ENCODE assay signal across 19 cellular contexts in the genomic region with DNA sequence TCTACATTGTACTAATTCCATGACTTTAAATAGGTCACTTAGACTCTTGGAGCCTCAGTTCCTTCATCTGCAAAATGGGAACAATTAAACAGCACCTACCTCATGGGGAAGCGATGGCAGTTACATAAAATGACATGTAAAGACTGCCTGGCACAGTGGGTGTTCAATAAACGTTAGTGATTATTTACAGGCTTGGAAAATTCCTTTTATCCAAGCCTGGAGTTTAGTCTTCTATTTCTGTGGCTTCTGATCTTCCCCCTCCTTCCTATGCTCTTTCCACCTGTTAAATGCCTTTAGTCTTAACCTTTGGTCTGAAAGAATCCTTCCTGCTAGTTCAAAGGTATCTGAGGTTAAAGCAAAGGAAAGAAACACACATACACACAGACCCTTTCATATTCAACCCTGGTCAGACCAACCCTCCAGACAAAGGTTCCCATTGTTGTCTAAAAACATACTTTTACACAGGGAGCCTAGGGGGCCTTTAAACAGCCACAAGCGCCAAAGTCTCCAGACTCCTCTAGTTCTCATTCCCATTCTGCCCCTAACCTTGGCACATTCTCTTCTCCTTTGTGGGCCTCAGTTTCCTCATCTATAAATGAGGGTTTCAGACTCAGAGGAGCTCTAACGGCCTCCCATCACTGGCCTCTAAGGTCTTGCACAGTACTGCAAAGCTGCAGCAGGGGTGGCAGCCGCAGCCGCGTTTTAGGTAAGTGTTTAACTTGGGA. TPM values are rescaled to one million over a fixed set of nuclear protein-coding genes. Genes with fewer than 3 reads are reported as not detected.
A peak's percentile ranks its signal among the peaks of the same experiment; 100 is the strongest.
DNase-seq lines count a peak whose midpoint lies in the region; ATAC-seq and TF ChIP-seq lines count a peak whose summit lies in the region.
"Had no signal": no experiment of that assay in that cellular context is flagged by ENCODE, and none has a peak within 500 bp of the region (broad histone marks: within the 10 kb centered on the region; RNA-seq: fewer than 3 reads in every experiment).

No MANE protein-coding gene starts in this region.

- DNase-seq in ELF-1 (ENCODE audit: low read depth, low spot score) (peak; percentile 38), ascending aorta (ENCODE audit: low spot score in 2 of 2) (no peak), mesendoderm (no peak), sigmoid colon (no peak), pons (ENCODE audit: low spot score) (no peak), NCI-H187 (lab: John Stamatoyannopoulos, UW) (no peak)
- DNase-seq in NK-92 treated with Interleukin-12 subunit alpha and Interleukin-12 subunit beta, amount 100 ng/mL, for 24 hours (lab: John Stamatoyannopoulos, UW) = no peak
- DNase-seq: activated T-cell treated with anti-CD3 and anti-CD28 coated beads, Interleukin-2, amount 50 U/mL, for 1 hour; EL; GOT3; lower lobe of right lung; NCI-H1105 treated with DMSO at 0.1 percent for 48 hours; NCI-H446 treated with DMSO at 0.1 percent for 48 hours; occipital lobe; stimulated activated CD8-positive, alpha-beta memory T cell treated with anti-CD3 and anti-CD28 coated beads, Interleukin-4, amount 100 ng/mL, for 48 hours had no signal

- no peak overlapping the region for H3K4ac ChIP-seq in mesendoderm (ENCODE audit: low read depth, low read length)

- no peak overlapping the region for H3K4me2 ChIP-seq in mesendoderm (ENCODE audit: low read length)

- H3K56ac ChIP-seq in mesendoderm (ENCODE audit: low read length) = no peak overlapping the region

- H2BK15ac ChIP-seq in mesendoderm (replicated peaks; ENCODE audit: low read depth) = peak overlapping the region; percentile 20

- H3K36me3 ChIP-seq in ascending aorta (peaks cover 3 to 15% of the 10 kb centered on the region in 2 donors), mesendoderm (ENCODE audit: control insufficient read depth, insufficient read depth, low read length) (no peaks in the 10 kb centered on the region), sigmoid colon (no peaks in the 10 kb centered on the region)
- H3K36me3 ChIP-seq: lower lobe of right lung had no signal

- peak overlapping the region; percentile 85 to 87 for H3K27ac ChIP-seq in ascending aorta
- no peak overlapping the region for H3K27ac ChIP-seq in mesendoderm (ENCODE audit: low read depth, low read length)
- H3K27ac ChIP-seq in sigmoid colon = peak overlapping the region; percentile 93 to 98 (median 96)
- H3K27ac ChIP-seq: C4-2B, lower lobe of right lung, RWPE1 had no signal

- TF ChIP-seq EP300 in sigmoid colon (IDR thresholded peaks at IDR 0.05) = no peak

- H2BK5ac ChIP-seq in mesendoderm (ENCODE audit: low read length) = no peak overlapping the region

- no CpG with 5 or more reads among the region's 7 CpGs for WGBS in mesendoderm (ENCODE audit: extremely low coverage, insufficient coverage, low lambda C conversion rate)
- WGBS in sigmoid colon, 2 donors = 22 to 61% methylated on average over 7 of the region's 7 CpGs

- H3K23ac ChIP-seq in mesendoderm (ENCODE audit: low read length) = no peak overlapping the region

- H3K4me3 ChIP-seq in ascending aorta (peak overlapping the region in 1 of 2 donors; percentile 50), mesendoderm (ENCODE audit: low read length) (no peak overlapping the region), sigmoid colon (no peak overlapping the region)
- H3K4me3 ChIP-seq: lower lobe of right lung had no signal

- no peak for ATAC-seq in HG03097 (IDR thresholded peaks at IDR 0.05; ENCODE audit: low FRiP score, unreplicated experiment)
- ATAC-seq: lower lobe of right lung, sciatic nerve had no signal

- intact Hi-C loops in ascending aorta (cut with DNase I) (loop anchor here (2.0 kb wide), 1 partner anchor 15 kb away; no protein-coding TSS in a partner anchor), sigmoid colon (cut with DNase I) (loop anchor here (2.0 to 5.0 kb wide), 2 partner anchors 17 to 92 kb away; no protein-coding TSS in a partner anchor)

- no peak overlapping the region for H2AK5ac ChIP-seq in mesendoderm (ENCODE audit: low read length)

- no peak overlapping the region for H2BK120ac ChIP-seq in mesendoderm (ENCODE audit: low read depth, low read length)

- H3K9me3 ChIP-seq in ascending aorta (no peaks in the 10 kb centered on the region), sigmoid colon (no peaks in the 10 kb centered on the region)
- H3K9me3 ChIP-seq: lower lobe of right lung had no signal

- peaks cover 5% of the 10 kb centered on the region for H3K79me1 ChIP-seq in mesendoderm (ENCODE audit: low read length)

- H3K4me1 ChIP-seq in ascending aorta (peaks cover 60 to 96% of the 10 kb centered on the region in 2 donors), mesendoderm (ENCODE audit: control insufficient read depth, low read depth, low read length) (peaks cover 34% of the 10 kb centered on the region), sigmoid colon (peaks cover 0 to 100% (median 95%) of the 10 kb centered on the region in 4 donors)

- no peak for TF ChIP-seq POLR2A in sigmoid colon (IDR thresholded peaks at IDR 0.05)

- H3K79me2 ChIP-seq in mesendoderm (ENCODE audit: control insufficient read depth, insufficient read depth, low read length) = peaks cover 7% of the 10 kb centered on the region

- TF ChIP-seq CTCF in ascending aorta (IDR thresholded peaks at IDR 0.05) (no peak), sigmoid colon (IDR thresholded peaks at IDR 0.05) (no peak)

- H3K27me3 ChIP-seq in ascending aorta (no peaks in the 10 kb centered on the region), mesendoderm (ENCODE audit: insufficient read depth, low read length, poor library complexity) (no peaks in the 10 kb centered on the region), sigmoid colon (no peaks in the 10 kb centered on the region)

- H4K5ac ChIP-seq in mesendoderm (ENCODE audit: low read length) = no peak overlapping the region

- H3K18ac ChIP-seq in mesendoderm (ENCODE audit: low read length) = peak overlapping the region; percentile 13

- no peak overlapping the region for H4K8ac ChIP-seq in mesendoderm (ENCODE audit: low read depth, low read length)

- H3K9ac ChIP-seq in mesendoderm (ENCODE audit: low read length) = no peak overlapping the region

RNA-seq across cellular contexts. Expression of a gene that starts 21.4 kb away (rescaled TPM):
- 416 TPM for total RNA-seq in ascending aorta
- 30.1 TPM for polyA plus RNA-seq in mesendoderm (2013, experiment 1 of 2)
- polyA plus RNA-seq in mesendoderm (2013, experiment 2 of 2) = 30.5 TPM
- total RNA-seq in sigmoid colon = 1,000 to 10,000 TPM in 2 of 4 donors, 100 to 1,000 TPM in 2; 664 to 1,403 (median 979) TPM
- 10 to 100 TPM in 2 of 3 donors, 1 to 10 TPM in 1; 8.1 to 56.2 (median 19.2) TPM for polyA plus RNA-seq in sigmoid colon
